Comparison of ENCODE assay signal across 24 cellular contexts in genomic region chr22:22897947-22898346, GRCh38. TPM values are rescaled to one million over a fixed set of nuclear protein-coding genes. Genes with fewer than 3 reads are reported as not detected.
DNase-seq lines count a peak whose midpoint lies in the region; TF ChIP-seq lines count a peak whose summit lies in the region.
"Had no signal": no experiment of that assay in that cellular context is flagged by ENCODE, and none has a peak within 500 bp of the region (broad histone marks: within the 10 kb centered on the region; RNA-seq: fewer than 3 reads in every experiment).

No MANE protein-coding gene starts in this region.

- no peak overlapping the region for H3K9ac ChIP-seq in BLaER1 treated with 17β-estradiol and CSF1 and Interleukin-3, amounts not matched to agents 10 nM and 100 nM
- no peak overlapping the region for H3K9ac ChIP-seq in Karpas-422 (ENCODE audit: low read length)
- H3K9ac ChIP-seq in SU-DHL-6 (ENCODE audit: low read length) = peak overlapping the region; percentile 95; the same call in 1 of the 2 replicates
- H3K9ac ChIP-seq: KMS-11 had no signal

- H3K79me2 ChIP-seq in Karpas-422 (ENCODE audit: low read length) (no peaks in the 10 kb centered on the region), SU-DHL-6 (ENCODE audit: insufficient read depth, low read length) (peaks cover 75% of the 10 kb centered on the region), osteoblast (ENCODE audit: insufficient read depth, low read length) (no peaks in the 10 kb centered on the region)

- H3K27me3 ChIP-seq in BLaER1 treated with 17β-estradiol and CSF1 and Interleukin-3, amounts not matched to agents 10 nM and 100 nM = 0 out of 22 replicates have a peak, but pooled peaks cover 0 to 7% (median 0%) of the 10 kb centered on the region in 11 experiments
- H3K27me3 ChIP-seq in Karpas-422 (ENCODE audit: low read length) (no peaks in the 10 kb centered on the region), SU-DHL-6 (ENCODE audit: low read length) (no peaks in the 10 kb centered on the region), osteoblast (ENCODE audit: insufficient read depth, low read length) (no peaks in the 10 kb centered on the region)
- H3K27me3 ChIP-seq: SJSA1 had no signal

- H3K9me2 ChIP-seq in Karpas-422 (replicated peaks; ENCODE audit: insufficient read depth, low read length) (no peaks in the 10 kb centered on the region), SU-DHL-6 (replicated peaks; ENCODE audit: insufficient read depth, low read length) (no peaks in the 10 kb centered on the region)

- no peak for DNase-seq in Karpas-422
- peak; percentile 19 for DNase-seq in osteoblast (ENCODE audit: insufficient read length, low spot score, missing footprints)
- DNase-seq in activated CD4-positive, alpha-beta T cell treated with anti-CD3 and anti-CD28 coated beads, Interleukin-2, amount 50 U/mL, for 4 hours = no peak
- DNase-seq in NAMALWA (ENCODE audit: low spot score) = no peak
- DNase-seq in NCI-H2029 treated with DMSO at 0.1 percent for 48 hours (lab: John Stamatoyannopoulos, UW) = no peak
- DNase-seq: C1 segment of cervical spinal cord; CD8-positive, alpha-beta T cell; DND-41; NCI-H1092 treated with DMSO at 0.1 percent for 48 hours; NCI-H1436 treated with DMSO at 0.1 percent for 48 hours; NCI-H1930; NCI-H226; NCI-H510A treated with DMSO at 0.1 percent for 48 hours; NCI-H748 treated with DMSO at 0.1 percent for 48 hours; OCI-M1 had no signal

- H3K36me3 ChIP-seq in BLaER1 treated with 17β-estradiol and CSF1 and Interleukin-3, amounts not matched to agents 10 nM and 100 nM = peaks cover 0 to 34% (median 0%) of the 10 kb centered on the region in 11 experiments; a peak in 5 of 22 replicates
- no peaks in the 10 kb centered on the region; the same call in 1 of the 2 replicates for H3K36me3 ChIP-seq in Karpas-422 (ENCODE audit: insufficient read depth, low read length)
- peaks cover 12% of the 10 kb centered on the region for H3K36me3 ChIP-seq in SU-DHL-6 (ENCODE audit: low read length)
- no peaks in the 10 kb centered on the region for H3K36me3 ChIP-seq in osteoblast (ENCODE audit: insufficient read depth, low read length)
- H3K36me3 ChIP-seq: HAP-1, SJSA1 had no signal

- H3K9me3 ChIP-seq in BLaER1 treated with 17β-estradiol and CSF1 and Interleukin-3, amounts not matched to agents 10 nM and 100 nM (replicated peaks in 1 of 11) = no peaks in the 10 kb centered on the region
- H3K9me3 ChIP-seq in Karpas-422 (ENCODE audit: low read length) (no peaks in the 10 kb centered on the region), SU-DHL-6 (ENCODE audit: insufficient read depth, low read length) (no peaks in the 10 kb centered on the region), osteoblast (ENCODE audit: low read depth, low read length) (no peaks in the 10 kb centered on the region)
- H3K9me3 ChIP-seq: HAP-1, SJSA1 had no signal

- peaks cover 88% of the 10 kb centered on the region for H3F3A ChIP-seq in SU-DHL-6 (ENCODE audit: insufficient read depth)

- H2AFZ ChIP-seq in Karpas-422 (ENCODE audit: low read length) (no peak overlapping the region), SU-DHL-6 (ENCODE audit: low read depth, low read length, severe bottlenecking) (no peak overlapping the region), osteoblast (ENCODE audit: low read length) (no peak overlapping the region)
- H2AFZ ChIP-seq: GM23338 had no signal

- H3K4me3 ChIP-seq in BLaER1 treated with 17β-estradiol and CSF1 and Interleukin-3, amounts not matched to agents 10 nM and 100 nM = no peak overlapping the region
- H3K4me3 ChIP-seq in Karpas-422 (ENCODE audit: low read length) (peak overlapping the region; percentile 25; the same call in 1 of the 2 replicates), SU-DHL-6 (ENCODE audit: insufficient read depth, low read length, poor library complexity, severe bottlenecking) (no peak overlapping the region), osteoblast (ENCODE audit: insufficient read depth, low read length) (no peak overlapping the region)
- H3K4me3 ChIP-seq: GM12878, GM23338, HAP-1, SJSA1 had no signal

- H3K4me1 ChIP-seq in BLaER1 treated with 17β-estradiol and CSF1 and Interleukin-3, amounts not matched to agents 10 nM and 100 nM = peaks cover 50 to 97% (median 96%) of the 10 kb centered on the region in 10 experiments
- H3K4me1 ChIP-seq in Karpas-422 (ENCODE audit: low read length) (peaks cover 83% of the 10 kb centered on the region), osteoblast (ENCODE audit: insufficient read depth, low read length) (no peaks in the 10 kb centered on the region)
- H3K4me1 ChIP-seq: HAP-1 had no signal

- H3K27ac ChIP-seq in BLaER1 treated with 17β-estradiol and CSF1 and Interleukin-3, amounts not matched to agents 10 nM and 100 nM = peak overlapping the region in 2 of 11 experiments; percentile 13 to 17; a peak in 2 of 22 replicates
- peak overlapping the region; percentile 13; the same call in 1 of the 2 replicates for H3K27ac ChIP-seq in Karpas-422 (ENCODE audit: low read length)
- H3K27ac ChIP-seq in SU-DHL-6 (ENCODE audit: low read depth, low read length) = peak overlapping the region; percentile 98
- H3K27ac ChIP-seq in osteoblast (ENCODE audit: low read depth, low read length) = no peak overlapping the region
- H3K27ac ChIP-seq: KMS-11, SJSA1 had no signal

- TF ChIP-seq CTCF in SU-DHL-6 (IDR thresholded peaks at IDR 0.05; ENCODE audit: insufficient read depth, low read length, poor library complexity, severe bottlenecking) (no peak), osteoblast (IDR thresholded peaks at IDR 0.05; ENCODE audit: extremely low read depth, low read depth, low read length) (no peak)

- peak overlapping the region in 10 of 11 experiments; percentile 23 to 98 (median 90); a peak in 17 of 22 replicates for H3K4me2 ChIP-seq in BLaER1 treated with 17β-estradiol and CSF1 and Interleukin-3, amounts not matched to agents 10 nM and 100 nM
- H3K4me2 ChIP-seq in Karpas-422 (ENCODE audit: low read depth, low read length, poor library complexity, severe bottlenecking) = peak overlapping the region; percentile 52
- H3K4me2 ChIP-seq in SU-DHL-6 (ENCODE audit: low read depth, low read length, poor library complexity, severe bottlenecking) = peak overlapping the region; percentile 97
- H3K4me2 ChIP-seq in osteoblast (ENCODE audit: insufficient read depth, low read length) = no peak overlapping the region
- H3K4me2 ChIP-seq: GM23338, KMS-11 had no signal

- peaks cover 0 to 66% (median 0%) of the 10 kb centered on the region in 11 experiments; a peak in 5 of 22 replicates for H4K20me1 ChIP-seq in BLaER1 treated with 17β-estradiol and CSF1 and Interleukin-3, amounts not matched to agents 10 nM and 100 nM
- H4K20me1 ChIP-seq in Karpas-422 (ENCODE audit: insufficient read depth, low read depth, low read length) (peaks cover 60% of the 10 kb centered on the region), SU-DHL-6 (ENCODE audit: low read depth, low read length) (no peaks in the 10 kb centered on the region), osteoblast (ENCODE audit: insufficient read depth, low read length) (no peaks in the 10 kb centered on the region)

RNA-seq across cellular contexts. Expression of gene IGLL5, which starts 10.3 kb away (rescaled TPM):
- 1.1 and 8.3 TPM in 2 replicates for total RNA-seq in Karpas-422 (2014; rRNA removed; shearing (Covaris generic); ENCODE audit: low replicate concordance)
- not detected in 2 replicates for total RNA-seq in osteoblast
- total RNA-seq: GM12878, GM23338, HT1080, M059J, SJSA1 had no signal
